ENCODE assay signal across 8 cellular contexts in the genomic region with DNA sequence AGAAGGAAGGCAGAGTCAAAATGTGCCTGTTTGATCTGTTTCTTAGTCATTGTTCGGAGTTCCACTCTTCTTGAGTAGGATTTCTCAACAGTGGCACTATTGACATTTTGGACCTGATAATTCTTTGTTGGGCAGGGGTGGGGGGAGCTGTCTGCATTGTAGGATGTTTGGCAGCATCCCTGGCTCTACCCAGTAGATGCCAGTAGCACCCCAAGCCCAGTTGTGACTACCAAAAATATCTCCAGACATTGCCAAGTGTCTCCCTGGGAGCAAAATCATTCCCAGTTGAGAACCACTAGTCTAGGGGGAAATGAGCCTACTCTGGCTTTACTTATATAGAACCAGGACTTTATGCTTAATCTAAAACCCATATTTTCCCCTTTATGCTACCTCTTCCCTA. TPM values are rescaled to one million over a fixed set of nuclear protein-coding genes. Genes with fewer than 3 reads are reported as not detected.
DNase-seq lines count a peak whose midpoint lies in the region; ATAC-seq, FAIRE-seq and TF ChIP-seq lines count a peak whose summit lies in the region.

No MANE protein-coding gene starts in this region.

- POLR2A ChIA-PET in K562 (lab: Yijun Ruan, JAX) = interaction anchor here (1.1 to 1.9 kb wide), 4 partner anchors 11 to 86 kb away, joined by 3 to 8 read pairs (median 5); a partner anchor contains a TSS

- H3K4me3 ChIP-seq in heart left ventricle (peak overlapping the region in 8 of 12 donors; percentile 62 to 100 (median 86)), K562 (peak overlapping the region; percentile 94), mesodermal cell (ENCODE audit: extremely low read depth, insufficient read depth, low read length, poor library complexity, severe bottlenecking) (peak overlapping the region; percentile 92), upper lobe of right lung (no peak overlapping the region)

- in situ Hi-C loops in K562 (cut with MboI) = no loop called here

- no peak for FAIRE-seq in K562 (lab: Jason Lieb, UNC)

- H3K4me1 ChIP-seq in heart left ventricle (peaks cover 0 to 30% (median 22%) of the 10 kb centered on the region in 12 donors), K562 (replicated peaks in 1 of 2; ENCODE audit: control insufficient read depth in 2 of 2, insufficient read depth in 2 of 2, low read length in 2 of 2) (peaks cover 6 to 9% of the 10 kb centered on the region in 2 experiments), mesodermal cell (ENCODE audit: control insufficient read depth, insufficient read depth, low read length, poor library complexity, severe bottlenecking) (peaks cover 16% of the 10 kb centered on the region), upper lobe of right lung (peaks cover 13% of the 10 kb centered on the region)

- TF ChIP-seq RAD21 in K562 (CRISPR knock-in tag; conservative IDR thresholded peaks at IDR 0.05 in 1 of 2, IDR thresholded peaks at IDR 0.05 in 1 of 2) = no peak

- TF ChIP-seq CTCF in heart left ventricle (IDR thresholded peaks at IDR 0.05) = no peak
- TF ChIP-seq CTCF in K562 (IDR thresholded peaks at IDR 0.05 in 2 of 3, conservative IDR thresholded peaks at IDR 0.05 in 1 of 3; ENCODE audit: insufficient read depth in 2 of 3, low read depth in 1 of 3, low read length in 3 of 3) = no peak
- no peak for TF ChIP-seq CTCF in upper lobe of right lung (IDR thresholded peaks at IDR 0.05)

- TF ChIP-seq POLR2A in heart left ventricle (IDR thresholded peaks at IDR 0.05) = no peak
- TF ChIP-seq POLR2A in K562 (conservative IDR thresholded peaks at IDR 0.05) = no peak
- TF ChIP-seq POLR2A in GM18505 (IDR thresholded peaks at IDR 0.05; ENCODE audit: borderline replicate concordance, extremely low read depth, insufficient read depth, insufficient read length) = no peak

- H3K36me3 ChIP-seq in heart left ventricle = peaks cover 0 to 21% (median 12%) of the 10 kb centered on the region in 9 donors
- peaks cover 17% of the 10 kb centered on the region; the same call in 2 of the 3 replicates for H3K36me3 ChIP-seq in K562 (ENCODE audit: control insufficient read depth, insufficient read depth, low read length)
- H3K36me3 ChIP-seq in mesodermal cell (ENCODE audit: control insufficient read depth, insufficient read depth, low read length) = peaks cover 30% of the 10 kb centered on the region
- H3K36me3 ChIP-seq in upper lobe of right lung = peaks cover 6% of the 10 kb centered on the region

- ATAC-seq in heart left ventricle (no peak), left ventricle myocardium superior (no peak), K562 (no peak), upper lobe of right lung (no peak), GM18505 (IDR thresholded peaks at IDR 0.05; ENCODE audit: unreplicated experiment) (no peak), GM21515 (IDR thresholded peaks at IDR 0.05; ENCODE audit: unreplicated experiment) (no peak)

- H3K4me2 ChIP-seq in K562 (ENCODE audit: insufficient read depth, low read length) = peak overlapping the region; percentile 98

- no peak for TF ChIP-seq EP300 in K562 (IDR thresholded peaks at IDR 0.05; ENCODE audit: low read length)

- peaks cover 35% of the 10 kb centered on the region for H3K79me2 ChIP-seq in K562 (ENCODE audit: control insufficient read depth, insufficient read depth, low read length)

- H3K9me1 ChIP-seq in K562 (ENCODE audit: control insufficient read depth, insufficient read depth, low read length) = no peaks in the 10 kb centered on the region

- 31 to 71% (median 45%) methylated on average over 1 of the region's 1 CpG for WGBS in heart left ventricle, 4 donors
- WGBS in K562 (ENCODE audit: insufficient coverage, low coverage, missing lambda C conversion rate) = 17% methylated on average over 1 of the region's 1 CpG
- WGBS in mesodermal cell (ENCODE audit: insufficient coverage in 2 of 2), 2 experiments = 78 to 80% methylated on average over 1 of the region's 1 CpG

- peak overlapping the region; percentile 93 for H2AFZ ChIP-seq in K562 (ENCODE audit: low read depth, low read length)

- DNase-seq in heart left ventricle (no peak), left ventricle myocardium superior (no peak), K562 (ENCODE audit: extremely low read depth in 1 of 4, low spot score in 3 of 4) (no peak), upper lobe of right lung (no peak), NCI-H345 treated with DMSO at 0.1 percent for 48 hours (lab: John Stamatoyannopoulos, UW; ENCODE audit: unreplicated experiment) (no peak)

- no peaks in the 10 kb centered on the region for H4K20me1 ChIP-seq in K562 (replicated peaks; ENCODE audit: control insufficient read depth, insufficient read depth, low read length)

- CTCF ChIA-PET in K562 (lab: Yijun Ruan, JAX; ENCODE audit: low intra/inter-chr PET ratio) = no interaction called here

- H3K27ac ChIP-seq in heart left ventricle = peak overlapping the region in 10 of 12 donors; percentile 86 to 95 (median 89)
- peak overlapping the region; percentile 93 for H3K27ac ChIP-seq in K562 (ENCODE audit: extremely low read depth, low read depth, low read length)
- peak overlapping the region; percentile 83 for H3K27ac ChIP-seq in mesodermal cell (ENCODE audit: low read depth, low read length, severe bottlenecking)
- H3K27ac ChIP-seq in upper lobe of right lung = peak overlapping the region; percentile 89

- no TSS peak for BruUV-seq in K562 (replicated peaks; lab: Mats Ljungman, UMichigan)

- H3K9ac ChIP-seq in K562 (ENCODE audit: insufficient read depth in 1 of 2, low read depth in 2 of 2, low read length in 2 of 2) = peak overlapping the region; percentile 87 to 92; a peak in 3 of 4 replicates

- intact Hi-C loops in heart left ventricle (cut with DNase I) = loop anchor here in 3 of 10 donors (5.0 to 10.0 kb wide), 3 partner anchors 43 to 87 kb away; a partner anchor contains a TSS
- intact Hi-C loops in left ventricle myocardium superior (cut with micrococcal nuclease) = no loop called here
- intact Hi-C loops in K562 (cut with micrococcal nuclease) = loop anchor here (1.0 kb wide), 1 partner anchor 86 kb away; a partner anchor contains a TSS
- intact Hi-C loops in upper lobe of right lung (cut with DNase I) = no loop called here

- H3K27me3 ChIP-seq in heart left ventricle (no peaks in the 10 kb centered on the region), K562 (ENCODE audit: control insufficient read depth in 2 of 2, insufficient read depth in 2 of 2, low read length in 2 of 2) (no peaks in the 10 kb centered on the region), upper lobe of right lung (no peaks in the 10 kb centered on the region)

- H3K9me3 ChIP-seq in heart left ventricle (no peaks in the 10 kb centered on the region), K562 (replicated peaks; ENCODE audit: control insufficient read depth, insufficient read depth, low read depth, low read length) (no peaks in the 10 kb centered on the region), mesodermal cell (ENCODE audit: control insufficient read depth, low read length) (no peaks in the 10 kb centered on the region), upper lobe of right lung (no peaks in the 10 kb centered on the region)

RNA-seq across cellular contexts. Expression of a gene that starts 1.1 kb away (rescaled TPM):
- total RNA-seq in heart left ventricle (10 to 100 TPM in 3 of 9 donors, 1 to 10 TPM in 6; 6.5 to 11.7 (median 9.8) TPM), left ventricle myocardium superior (8.1 TPM), K562 (2014; rRNA removed) (11.8 and 12.4 TPM in 2 replicates), K562 (2014; rRNA removed; fragmentation: Illumina TruSeq; extraction: Trizol) (7.9 and 9.0 TPM in 2 replicates), K562 (2015; rRNA removed; fragmentation: Illumina TruSeq; extraction: Trizol) (11.1 and 11.2 TPM in 2 replicates), K562 (2021) (14.0 and 14.6 TPM in 2 replicates), upper lobe of right lung (18.2 TPM)
- polyA plus RNA-seq in heart left ventricle (10 to 100 TPM in 1 of 2 donors, 1 to 10 TPM in 1; 8.2 to 15.4 TPM), K562 (2011; rRNA removed) (13.4 and 15.8 TPM in 2 replicates), K562 (2014; fragmentation: Illumina TruSeq; extraction: Trizol) (9.2 and 10.0 TPM in 2 replicates), K562 (2014; fragmentation: Nextera tagmentation; extraction: Ambion mirVana) (1 to 10 TPM; 1.9 TPM), K562 (2014; rRNA removed) (11.9 and 16.7 TPM in 2 replicates)
- 16.5 and 30.9 TPM in 2 replicates for total RNA-seq in K562 (2011; cell fraction: chromatin; rRNA removed; ENCODE audit: low replicate concordance)
- total RNA-seq in K562 (2011; cell fraction: nucleolus; rRNA removed) = 18.7 and 21.7 TPM in 2 replicates
- 19.6 and 25.8 TPM in 2 replicates for total RNA-seq in K562 (2011; cell fraction: nucleoplasm; rRNA removed)
- 15.2 and 18.0 TPM in 2 replicates for polyA plus RNA-seq in K562 (2011; cell fraction: cytosol; rRNA removed)
- 10.4 and 13.8 TPM in 2 replicates for polyA plus RNA-seq in K562 (2011; cell fraction: nucleus; rRNA removed)
- 8.1 and 12.3 TPM in 2 replicates for polyA plus RNA-seq in K562 (2012)
- polyA minus RNA-seq in K562 (2011; rRNA and poly(A)+ RNA removed) = 11.9 and 16.8 TPM in 2 replicates
- polyA minus RNA-seq in K562 (2011; cell fraction: cytosol; rRNA and poly(A)+ RNA removed) = 9.1 and 12.4 TPM in 2 replicates
- 4.6 and 4.7 TPM in 2 replicates for polyA minus RNA-seq in K562 (2011; cell fraction: nucleus; rRNA and poly(A)+ RNA removed)
- polyA plus RNA-seq in mesodermal cell (2013, experiment 1 of 2) = 13.3 TPM
- 12.3 TPM for polyA plus RNA-seq in mesodermal cell (2013, experiment 2 of 2)

RNA-seq across cellular contexts. Expression of a gene that starts 53.6 kb away (rescaled TPM):
- total RNA-seq in heart left ventricle (10 to 100 TPM in 1 of 9 donors, 1 to 10 TPM in 8; 3.5 to 11.6 (median 4.3) TPM), left ventricle myocardium superior (2.2 TPM), K562 (2014; rRNA removed) (0.94 and 1.2 TPM in 2 replicates), K562 (2014; rRNA removed; fragmentation: Illumina TruSeq; extraction: Trizol) (not detected in 2 replicates), K562 (2015; rRNA removed; fragmentation: Illumina TruSeq; extraction: Trizol) (0.22 and 0.34 TPM in 2 replicates), K562 (2021) (0.33 and 2.2 TPM in 2 replicates), upper lobe of right lung (3.8 TPM)
- polyA plus RNA-seq in heart left ventricle (1 to 10 TPM; 2.1 to 4.4 TPM), K562 (2011; rRNA removed) (0.15 and 0.37 TPM in 2 replicates), K562 (2014; fragmentation: Illumina TruSeq; extraction: Trizol) (0.13 and 0.26 TPM in 2 replicates), K562 (2014; fragmentation: Nextera tagmentation; extraction: Ambion mirVana) (not detected), K562 (2014; rRNA removed) (0.74 and 0.76 TPM in 2 replicates)
- total RNA-seq in K562 (2011; cell fraction: chromatin; rRNA removed; ENCODE audit: low replicate concordance) = 0.25 and 0.76 TPM in 2 replicates
- 0.79 and 1.0 TPM in 2 replicates for total RNA-seq in K562 (2011; cell fraction: nucleolus; rRNA removed)
- total RNA-seq in K562 (2011; cell fraction: nucleoplasm; rRNA removed) = 0.29 and 1.3 TPM in 2 replicates
- 0.43 and 0.48 TPM in 2 replicates for polyA plus RNA-seq in K562 (2011; cell fraction: cytosol; rRNA removed)
- polyA plus RNA-seq in K562 (2011; cell fraction: nucleus; rRNA removed) = 1.4 and 2.2 TPM in 2 replicates
- polyA plus RNA-seq in K562 (2012) = 0.56 and 1.4 TPM in 2 replicates
- not detected in 2 replicates for polyA minus RNA-seq in K562 (2011; rRNA and poly(A)+ RNA removed)
- polyA minus RNA-seq in K562 (2011; cell fraction: cytosol; rRNA and poly(A)+ RNA removed) = not detected in 2 replicates
- polyA minus RNA-seq in K562 (2011; cell fraction: nucleus; rRNA and poly(A)+ RNA removed) = 0.54 and 0.56 TPM in 2 replicates
- 4.5 TPM for polyA plus RNA-seq in mesodermal cell (2013, experiment 1 of 2)
- polyA plus RNA-seq in mesodermal cell (2013, experiment 2 of 2) = 3.6 TPM

RNA-seq across cellular contexts. Expression of a gene that starts 53.7 kb away (rescaled TPM):
- 10 to 100 TPM in 4 of 9 donors, 1 to 10 TPM in 5; 7.6 to 15.6 (median 8.6) TPM for total RNA-seq in heart left ventricle
- 10 to 100 TPM; 11.8 to 26.9 TPM for polyA plus RNA-seq in heart left ventricle
- total RNA-seq in left ventricle myocardium superior = 9.8 TPM
- 9.2 and 22.5 TPM in 2 replicates for total RNA-seq in K562 (2011; cell fraction: chromatin; rRNA removed; ENCODE audit: low replicate concordance)
- 20.0 and 29.5 TPM in 2 replicates for total RNA-seq in K562 (2011; cell fraction: nucleolus; rRNA removed)
- 11.5 and 14.6 TPM in 2 replicates for total RNA-seq in K562 (2011; cell fraction: nucleoplasm; rRNA removed)
- 26.4 and 26.9 TPM in 2 replicates for total RNA-seq in K562 (2014; rRNA removed)
- total RNA-seq in K562 (2014; rRNA removed; fragmentation: Illumina TruSeq; extraction: Trizol) = 5.2 and 6.9 TPM in 2 replicates
- 10.0 and 10.4 TPM in 2 replicates for total RNA-seq in K562 (2015; rRNA removed; fragmentation: Illumina TruSeq; extraction: Trizol)
- 21.2 and 21.4 TPM in 2 replicates for total RNA-seq in K562 (2021)
- 8.3 and 10.0 TPM in 2 replicates for polyA plus RNA-seq in K562 (2011; rRNA removed)
- 10.7 and 27.8 TPM in 2 replicates for polyA plus RNA-seq in K562 (2011; cell fraction: cytosol; rRNA removed)
- polyA plus RNA-seq in K562 (2011; cell fraction: nucleus; rRNA removed) = 31.0 and 66.3 TPM in 2 replicates
- 15.3 and 19.8 TPM in 2 replicates for polyA plus RNA-seq in K562 (2012)
- polyA plus RNA-seq in K562 (2014; fragmentation: Illumina TruSeq; extraction: Trizol) = 4.4 and 11.6 TPM in 2 replicates
- polyA plus RNA-seq in K562 (2014; fragmentation: Nextera tagmentation; extraction: Ambion mirVana) = 1 to 10 TPM; 1.1 to 1.6 TPM
- 25.2 and 27.2 TPM in 2 replicates for polyA plus RNA-seq in K562 (2014; rRNA removed)
- polyA minus RNA-seq in K562 (2011; rRNA and poly(A)+ RNA removed) = 2.5 and 3.0 TPM in 2 replicates
- 5.2 and 8.1 TPM in 2 replicates for polyA minus RNA-seq in K562 (2011; cell fraction: cytosol; rRNA and poly(A)+ RNA removed)
- 6.9 and 8.1 TPM in 2 replicates for polyA minus RNA-seq in K562 (2011; cell fraction: nucleus; rRNA and poly(A)+ RNA removed)
- 19.1 TPM for polyA plus RNA-seq in mesodermal cell (2013, experiment 1 of 2)
- polyA plus RNA-seq in mesodermal cell (2013, experiment 2 of 2) = 14.0 TPM
- 14.5 TPM for total RNA-seq in upper lobe of right lung

RNA-seq across cellular contexts. Expression of a gene that starts 59.5 kb away (rescaled TPM):
- total RNA-seq in heart left ventricle (1 to 10 TPM; 1.7 to 5.6 (median 2.9) TPM), left ventricle myocardium superior (3.7 TPM), K562 (2014; rRNA removed) (1.00 and 1.8 TPM in 2 replicates), K562 (2014; rRNA removed; fragmentation: Illumina TruSeq; extraction: Trizol) (0.26 and 0.44 TPM in 2 replicates), K562 (2015; rRNA removed; fragmentation: Illumina TruSeq; extraction: Trizol) (0.14 and 0.68 TPM in 2 replicates), K562 (2021) (0.85 and 2.0 TPM in 2 replicates), upper lobe of right lung (4.7 TPM)
- polyA plus RNA-seq in heart left ventricle (1 to 10 TPM; 2.7 to 7.0 TPM), K562 (2011; rRNA removed) (0.42 and 0.52 TPM in 2 replicates), K562 (2014; fragmentation: Illumina TruSeq; extraction: Trizol) (0.28 and 0.75 TPM in 2 replicates), K562 (2014; fragmentation: Nextera tagmentation; extraction: Ambion mirVana) (under 1 TPM; 0.04 to 0.13 TPM), K562 (2014; rRNA removed) (0.46 and 0.81 TPM in 2 replicates)
- 0.33 and 0.72 TPM in 2 replicates for total RNA-seq in K562 (2011; cell fraction: chromatin; rRNA removed; ENCODE audit: low replicate concordance)
- total RNA-seq in K562 (2011; cell fraction: nucleolus; rRNA removed) = 0.50 and 1.1 TPM in 2 replicates
- total RNA-seq in K562 (2011; cell fraction: nucleoplasm; rRNA removed) = 0.44 and 0.46 TPM in 2 replicates
- polyA plus RNA-seq in K562 (2011; cell fraction: cytosol; rRNA removed) = 1.4 and 3.0 TPM in 2 replicates
- polyA plus RNA-seq in K562 (2011; cell fraction: nucleus; rRNA removed) = 0.72 and 1.5 TPM in 2 replicates
- polyA plus RNA-seq in K562 (2012) = 0.83 and 1.0 TPM in 2 replicates
- polyA minus RNA-seq in K562 (2011; rRNA and poly(A)+ RNA removed) = not detected in 2 replicates
- polyA minus RNA-seq in K562 (2011; cell fraction: cytosol; rRNA and poly(A)+ RNA removed) = not detected in 2 replicates
- 0.27 and 1.00 TPM in 2 replicates for polyA minus RNA-seq in K562 (2011; cell fraction: nucleus; rRNA and poly(A)+ RNA removed)
- 0.96 TPM for polyA plus RNA-seq in mesodermal cell (2013, experiment 1 of 2)
- polyA plus RNA-seq in mesodermal cell (2013, experiment 2 of 2) = 0.30 TPM
